ENCODE assay signal across 1 cellular context in genomic region chr11:58592760-58593472, GRCh38.
TF ChIP-seq lines count a peak whose summit lies in the region.

No MANE protein-coding gene starts in this region.

TF ChIP-seq in K562, 482 proteins besides CTCF, POLR2A, EP300 and RAD21 (continued from another document):
- TF ChIP-seq, protein P1, sequence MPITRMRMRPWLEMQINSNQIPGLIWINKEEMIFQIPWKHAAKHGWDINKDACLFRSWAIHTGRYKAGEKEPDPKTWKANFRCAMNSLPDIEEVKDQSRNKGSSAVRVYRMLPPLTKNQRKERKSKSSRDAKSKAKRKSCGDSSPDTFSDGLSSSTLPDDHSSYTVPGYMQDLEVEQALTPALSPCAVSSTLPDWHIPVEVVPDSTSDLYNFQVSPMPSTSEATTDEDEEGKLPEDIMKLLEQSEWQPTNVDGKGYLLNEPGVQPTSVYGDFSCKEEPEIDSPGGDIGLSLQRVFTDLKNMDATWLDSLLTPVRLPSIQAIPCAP (CRISPR knock-in tag; IDR thresholded peaks at IDR 0.05; ENCODE audit: borderline replicate concordance) = 0 out of 2 replicates have a peak, but pooled peaks have one; percentile 26
